9 cellular contexts compared by ENCODE assay signal in the genomic region with DNA sequence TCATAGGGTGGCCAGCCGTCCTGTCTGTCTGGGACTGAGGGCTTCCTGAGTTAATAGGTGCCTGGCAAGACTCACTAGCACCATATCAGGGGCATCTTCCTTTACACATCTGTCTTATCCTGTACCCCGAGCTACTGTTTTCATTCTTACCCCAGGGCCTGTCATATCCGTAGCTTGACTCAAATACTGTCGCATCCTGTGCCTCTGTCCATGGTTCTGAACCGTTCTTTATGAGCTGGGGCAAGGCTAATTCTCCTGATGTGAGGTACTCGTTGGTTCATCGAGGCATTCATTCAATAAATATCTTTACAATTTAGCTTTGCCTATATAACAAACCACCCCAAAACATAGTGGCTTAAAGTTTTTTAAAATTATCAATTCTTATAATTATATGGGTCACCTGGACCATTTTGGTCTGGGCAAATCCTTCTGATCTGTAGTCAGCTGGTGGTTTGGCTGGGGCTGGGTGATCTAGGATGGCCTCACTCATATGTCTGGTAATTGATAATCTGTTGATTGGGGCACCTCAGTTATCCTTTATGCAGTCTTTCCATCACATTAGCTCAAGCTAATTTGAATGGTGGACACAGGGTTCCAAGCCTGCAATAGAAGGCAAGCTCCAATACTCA.
A peak's percentile ranks its signal among the peaks of the same experiment; 100 is the strongest.
DNase-seq lines count a peak whose midpoint lies in the region; ATAC-seq and TF ChIP-seq lines count a peak whose summit lies in the region.
"Had no signal": no experiment of that assay in that cellular context is flagged by ENCODE, and none has a peak within 500 bp of the region (broad histone marks: within the 10 kb centered on the region; RNA-seq: fewer than 3 reads in every experiment).

No MANE protein-coding gene starts in this region.

- H3K36me3 ChIP-seq in H7 (replicated peaks; ENCODE audit: control insufficient read depth, insufficient read depth, low read length): no peaks in the 10 kb centered on the region
- no peaks in the 10 kb centered on the region for H3K36me3 ChIP-seq in SK-N-SH (replicated peaks in 1 of 2; ENCODE audit: control insufficient read depth in 1 of 2, insufficient read depth in 2 of 2, low read length in 1 of 2)
- H3K36me3 ChIP-seq in neural cell (ENCODE audit: insufficient read depth, low read length): no peaks in the 10 kb centered on the region
- H3K36me3 ChIP-seq: heart left ventricle had no signal

- no peak for TF ChIP-seq EP300 in SK-N-SH (IDR thresholded peaks at IDR 0.05; ENCODE audit: borderline replicate concordance in 1 of 2, low read depth in 1 of 2, low read length in 1 of 2)
- no peak for TF ChIP-seq EP300 in neural cell (conservative IDR thresholded peaks at IDR 0.05; ENCODE audit: poor library complexity, severe bottlenecking)

- TF ChIP-seq RAD21 in SK-N-SH (IDR thresholded peaks at IDR 0.05; ENCODE audit: low read length) (no peak), neural cell (conservative IDR thresholded peaks at IDR 0.05) (no peak)

- H3K27me3 Mint-ChIP-seq in glutamatergic neuron (ENCODE audit: unreplicated experiment): peaks cover 4% of the 10 kb centered on the region

- no peak overlapping the region for H3K4me3 Mint-ChIP-seq in glutamatergic neuron (ENCODE audit: unreplicated experiment)

- H3K36me3 Mint-ChIP-seq in glutamatergic neuron (ENCODE audit: unreplicated experiment): no peaks in the 10 kb centered on the region

- H3K27ac ChIP-seq in SK-N-SH (ENCODE audit: low read depth in 2 of 2, low read length in 1 of 2) (no peak overlapping the region), neural cell (ENCODE audit: low read length) (no peak overlapping the region)
- H3K27ac ChIP-seq: heart left ventricle had no signal

- no peak overlapping the region for H2AFZ ChIP-seq in SK-N-SH (ENCODE audit: low read depth)
- no peak overlapping the region for H2AFZ ChIP-seq in neural cell (ENCODE audit: low read depth, low read length)

- H3K4me2 ChIP-seq in SK-N-SH: no peak overlapping the region
- no peak overlapping the region for H3K4me2 ChIP-seq in neural cell (ENCODE audit: low read length)

- DNase-seq in H7 (peak; percentile 59), SK-N-SH (no peak), T47D (ENCODE audit: low read depth in 1 of 2, low spot score in 1 of 2) (peak; percentile 39 to 87), DMS153 (lab: John Stamatoyannopoulos, UW) (no peak), retina (no peak), glutamatergic neuron (no peak)

- no peaks in the 10 kb centered on the region for H3K79me2 ChIP-seq in SK-N-SH (ENCODE audit: insufficient read depth)
- H3K79me2 ChIP-seq in neural cell (replicated peaks; ENCODE audit: insufficient read depth, low read length): no peaks in the 10 kb centered on the region

- H3K9ac ChIP-seq in SK-N-SH (no peak overlapping the region), neural cell (ENCODE audit: low read length) (no peak overlapping the region)

- peaks cover 3% of the 10 kb centered on the region for H3K9me3 Mint-ChIP-seq in glutamatergic neuron (ENCODE audit: unreplicated experiment)

- H3K9me2 ChIP-seq in SK-N-SH (no peaks in the 10 kb centered on the region), neural cell (ENCODE audit: insufficient read depth, low read length) (no peaks in the 10 kb centered on the region)

- no peak overlapping the region for H3K4me3 ChIP-seq in H7 (ENCODE audit: insufficient read depth, low read depth, low read length)
- H3K4me3 ChIP-seq in SK-N-SH (ENCODE audit: low read depth in 2 of 2, low read length in 1 of 2): no peak overlapping the region
- H3K4me3 ChIP-seq in neural cell (ENCODE audit: low read length): no peak overlapping the region
- H3K4me3 ChIP-seq: heart left ventricle had no signal

- no peak overlapping the region for H3K27ac Mint-ChIP-seq in glutamatergic neuron (ENCODE audit: unreplicated experiment)

- no peaks in the 10 kb centered on the region for H4K20me1 ChIP-seq in SK-N-SH (ENCODE audit: insufficient read depth)
- H4K20me1 ChIP-seq in neural cell (ENCODE audit: insufficient read depth): no peaks in the 10 kb centered on the region

- H3F3A ChIP-seq in SK-N-SH (replicated peaks; ENCODE audit: insufficient read depth) (no peaks in the 10 kb centered on the region), neural cell (ENCODE audit: insufficient read depth, low read length, poor library complexity, severe bottlenecking) (no peaks in the 10 kb centered on the region)

- CTCF ChIA-PET in SK-N-SH (lab: Yijun Ruan, JAX): interaction anchor here (1.2 to 1.6 kb wide), 3 partner anchors 9 to 13 kb away, joined by 3 to 4 read pairs (median 3); no protein-coding TSS in a partner anchor

- peaks cover 34% of the 10 kb centered on the region for H3K4me1 Mint-ChIP-seq in glutamatergic neuron (ENCODE audit: low read depth, unreplicated experiment)

- in situ Hi-C loops in T47D (cut with HindIII; ENCODE audit: low pct_unique_long_range_greater_than_20kb, low sequenced_read_pairs): no loop called here

- POLR2A ChIA-PET in SK-N-SH (lab: Yijun Ruan, JAX): no interaction called here

- no peak for ATAC-seq in GM21367 (IDR thresholded peaks at IDR 0.05; ENCODE audit: unreplicated experiment)

- 31% methylated on average over 6 of the region's 7 CpGs for WGBS in SK-N-SH (ENCODE audit: low lambda C conversion rate)

- no peak for TF ChIP-seq CTCF in SK-N-SH (IDR thresholded peaks at IDR 0.05)
- TF ChIP-seq CTCF in neural cell (IDR thresholded peaks at IDR 0.05; ENCODE audit: poor library complexity, severe bottlenecking): no peak
- no peak for TF ChIP-seq CTCF in glutamatergic neuron (IDR thresholded peaks at IDR 0.05; ENCODE audit: partially characterized antibody, unreplicated experiment)

- H3K9me3 ChIP-seq in SK-N-SH (no peaks in the 10 kb centered on the region), neural cell (ENCODE audit: low read length) (no peaks in the 10 kb centered on the region)
- H3K9me3 ChIP-seq: heart left ventricle had no signal

- no peaks in the 10 kb centered on the region for H3K4me1 ChIP-seq in SK-N-SH (ENCODE audit: control insufficient read depth in 1 of 2, insufficient read depth in 2 of 2, low read depth in 1 of 2, low read length in 1 of 2)
- H3K4me1 ChIP-seq: heart left ventricle had no signal

- H3K27me3 ChIP-seq in H7 (ENCODE audit: control insufficient read depth, insufficient read depth, low read length) (no peaks in the 10 kb centered on the region; the same call in 1 of the 2 replicates), SK-N-SH (ENCODE audit: insufficient read depth) (no peaks in the 10 kb centered on the region), neural cell (ENCODE audit: insufficient read depth, low read depth, low read length) (no peaks in the 10 kb centered on the region)

TF ChIP-seq in SK-N-SH, 30 proteins besides CTCF, POLR2A, EP300 and RAD21:
- TF ChIP-seq, protein P1, sequence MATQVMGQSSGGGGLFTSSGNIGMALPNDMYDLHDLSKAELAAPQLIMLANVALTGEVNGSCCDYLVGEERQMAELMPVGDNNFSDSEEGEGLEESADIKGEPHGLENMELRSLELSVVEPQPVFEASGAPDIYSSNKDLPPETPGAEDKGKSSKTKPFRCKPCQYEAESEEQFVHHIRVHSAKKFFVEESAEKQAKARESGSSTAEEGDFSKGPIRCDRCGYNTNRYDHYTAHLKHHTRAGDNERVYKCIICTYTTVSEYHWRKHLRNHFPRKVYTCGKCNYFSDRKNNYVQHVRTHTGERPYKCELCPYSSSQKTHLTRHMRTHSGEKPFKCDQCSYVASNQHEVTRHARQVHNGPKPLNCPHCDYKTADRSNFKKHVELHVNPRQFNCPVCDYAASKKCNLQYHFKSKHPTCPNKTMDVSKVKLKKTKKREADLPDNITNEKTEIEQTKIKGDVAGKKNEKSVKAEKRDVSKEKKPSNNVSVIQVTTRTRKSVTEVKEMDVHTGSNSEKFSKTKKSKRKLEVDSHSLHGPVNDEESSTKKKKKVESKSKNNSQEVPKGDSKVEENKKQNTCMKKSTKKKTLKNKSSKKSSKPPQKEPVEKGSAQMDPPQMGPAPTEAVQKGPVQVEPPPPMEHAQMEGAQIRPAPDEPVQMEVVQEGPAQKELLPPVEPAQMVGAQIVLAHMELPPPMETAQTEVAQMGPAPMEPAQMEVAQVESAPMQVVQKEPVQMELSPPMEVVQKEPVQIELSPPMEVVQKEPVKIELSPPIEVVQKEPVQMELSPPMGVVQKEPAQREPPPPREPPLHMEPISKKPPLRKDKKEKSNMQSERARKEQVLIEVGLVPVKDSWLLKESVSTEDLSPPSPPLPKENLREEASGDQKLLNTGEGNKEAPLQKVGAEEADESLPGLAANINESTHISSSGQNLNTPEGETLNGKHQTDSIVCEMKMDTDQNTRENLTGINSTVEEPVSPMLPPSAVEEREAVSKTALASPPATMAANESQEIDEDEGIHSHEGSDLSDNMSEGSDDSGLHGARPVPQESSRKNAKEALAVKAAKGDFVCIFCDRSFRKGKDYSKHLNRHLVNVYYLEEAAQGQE (IDR thresholded peaks at IDR 0.05; ENCODE audit: low read depth, low read length): peak; percentile 97
- no peak for TF ChIP-seq GATA2 (CRISPR knock-in tag; IDR thresholded peaks at IDR 0.05)

TF ChIP-seq in neural cell, 6 proteins besides CTCF, POLR2A, EP300 and RAD21 (continues in another document):
- no peak for TF ChIP-seq MXI1 (conservative IDR thresholded peaks at IDR 0.05; ENCODE audit: poor library complexity, severe bottlenecking)
- TF ChIP-seq EZH2 (IDR thresholded peaks at IDR 0.05; ENCODE audit: borderline replicate concordance, insufficient read depth, low read length, poor library complexity, severe bottlenecking): no peak
- no peak for TF ChIP-seq POLR2AphosphoS5 (IDR thresholded peaks at IDR 0.05)

Comparison
In these comparisons a context has a peak if more than half of its experiments do, and no peak if none do; other contexts are left out.
1. DNase-seq: peak in H7 (single experiment) and T47D (2 of 2); none in SK-N-SH (single experiment), DMS153 (single experiment), retina (single experiment) and glutamatergic neuron (single experiment).